In the genomic region with DNA sequence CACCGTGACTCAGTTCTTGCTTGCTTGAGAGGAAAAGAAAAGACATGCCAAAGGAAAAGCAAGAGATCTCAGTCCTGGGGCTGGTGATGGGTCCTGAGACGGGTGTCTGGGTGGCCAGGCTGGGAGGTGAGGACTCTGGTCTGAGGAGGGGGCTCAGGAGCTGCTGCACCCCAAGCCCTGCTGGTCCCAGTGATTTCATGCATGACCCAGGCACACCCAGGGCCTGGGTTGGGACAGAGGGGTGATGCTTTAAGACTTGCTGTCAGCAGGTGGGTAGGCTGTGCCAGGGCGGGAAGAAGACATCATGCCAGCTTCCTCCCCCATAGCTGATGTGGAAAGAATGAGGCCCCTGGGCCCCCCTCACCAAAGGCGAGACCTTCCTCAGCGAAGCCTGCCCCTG, we compare ENCODE assay signal across 29 cellular contexts.
"Had no signal": no experiment of that assay in that cellular context is flagged by ENCODE, and none has a peak within 500 bp of the region (broad histone marks: within the 10 kb centered on the region; RNA-seq: fewer than 3 reads in every experiment).

No MANE protein-coding gene starts in this region.

- H3K27me3 Mint-ChIP-seq: activated naive CD8-positive, alpha-beta T cell had no signal

- H3K4me1 ChIP-seq: Peyer's patch had no signal

- ATAC-seq: activated CD8-positive, alpha-beta T cell treated with anti-CD3 and anti-CD28 coated beads, Interleukin-2, amount 10 ng/mL, durations not matched to agents 7 days and 5 days; SK-N-SH treated with all-trans-retinoic acid at 6 μM for 48 hours; WTC11 had no signal

- H3K27ac Mint-ChIP-seq: activated CD8-positive, alpha-beta T cell treated with anti-CD3 and anti-CD28 coated beads, Interleukin-2, amount 10 ng/mL, durations not matched to agents 7 days and 5 days; activated naive CD4-positive, alpha-beta T cell treated with anti-CD3 and anti-CD28 coated beads for 36 hours; activated naive CD8-positive, alpha-beta T cell; activated T-cell treated with anti-CD3 and anti-CD28 coated beads, Interleukin-2, amount 50 U/mL, for 24 hours; activated T-helper 1 cell treated with anti-CD3 and anti-CD28 coated beads, Interleukin-12 subunit alpha, Interleukin-12 subunit beta, Interleukin-2, Interleukin-4 antibody, amounts not matched to agents 30 ng/mL and 10 ng/mL and 1 ng/mL, durations not matched to agents 14 hours and 24 hours and 36 hours; brain; WTC11 had no signal

- DNase-seq: activated CD4-positive, alpha-beta T cell treated with anti-CD3 and anti-CD28 coated beads for 48 hours; activated CD4-positive, alpha-beta T cell treated with anti-CD3 and anti-CD28 coated beads, Interleukin-2, amount 50 U/mL, for 4 hours; activated CD4-positive, CD25-positive, alpha-beta regulatory T cell treated with anti-CD3 and anti-CD28 coated beads, Interleukin-2, amount 50 U/mL, for 72 hours; activated CD8-positive, alpha-beta memory T cell treated with anti-CD3 and anti-CD28 coated beads, Interleukin-2, amount 50 U/mL, for 48 hours; activated CD8-positive, alpha-beta T cell treated with anti-CD3 and anti-CD28 coated beads, Interleukin-2, amount 10 ng/mL, durations not matched to agents 7 days and 5 days; activated gamma-delta T cell; activated naive CD4-positive, alpha-beta T cell treated with anti-CD3 and anti-CD28 coated beads for 36 hours; activated T-cell treated with anti-CD3 and anti-CD28 coated beads, Interleukin-2, amount 50 U/mL, for 24 hours; amygdala; MM.1S; NCI-H1105; NCI-H1436; NCI-H1694 treated with DMSO at 0.1 percent for 48 hours; NCI-H2029 treated with DMSO at 0.1 percent for 48 hours; NCI-H510A treated with DMSO at 0.1 percent for 48 hours; NCI-H69; NK-92 treated with Interleukin-12 subunit alpha and Interleukin-12 subunit beta, amount 100 ng/mL, for 24 hours; OCI-M1; SHP77; SW 1271 had no signal

- H3K36me3 ChIP-seq: cardiac muscle cell, Peyer's patch, SJSA1 had no signal

- H3K9me3 Mint-ChIP-seq: activated naive CD4-positive, alpha-beta T cell treated with anti-CD3 and anti-CD28 coated beads for 36 hours; activated T-cell treated with anti-CD3 and anti-CD28 coated beads, Interleukin-2, amount 50 U/mL, for 24 hours; activated T-helper 1 cell treated with anti-CD3 and anti-CD28 coated beads, Interleukin-12 subunit alpha, Interleukin-12 subunit beta, Interleukin-2, Interleukin-4 antibody, amounts not matched to agents 30 ng/mL and 10 ng/mL and 1 ng/mL, durations not matched to agents 14 hours and 24 hours and 36 hours; WTC11 had no signal

- H3K4me3 ChIP-seq: cardiac muscle cell, Peyer's patch, SJSA1 had no signal

- H3K4me3 Mint-ChIP-seq: activated CD8-positive, alpha-beta T cell treated with anti-CD3 and anti-CD28 coated beads, Interleukin-2, amount 10 ng/mL, durations not matched to agents 7 days and 5 days; activated naive CD4-positive, alpha-beta T cell treated with anti-CD3 and anti-CD28 coated beads for 36 hours; activated naive CD8-positive, alpha-beta T cell; activated T-cell treated with anti-CD3 and anti-CD28 coated beads, Interleukin-2, amount 50 U/mL, for 24 hours; activated T-helper 1 cell treated with anti-CD3 and anti-CD28 coated beads, Interleukin-12 subunit alpha, Interleukin-12 subunit beta, Interleukin-2, Interleukin-4 antibody, amounts not matched to agents 30 ng/mL and 10 ng/mL and 1 ng/mL, durations not matched to agents 14 hours and 24 hours and 36 hours; brain; WTC11 had no signal

- H3K27me3 ChIP-seq: cardiac muscle cell, Peyer's patch, SJSA1 had no signal

- H3K36me3 Mint-ChIP-seq: activated naive CD8-positive, alpha-beta T cell; brain; WTC11 had no signal

- H3K9me3 ChIP-seq: Peyer's patch, SJSA1 had no signal

- H3K27ac ChIP-seq: cardiac muscle cell, Peyer's patch, RWPE1, SJSA1 had no signal
